1 cellular context compared by ENCODE assay signal in the genomic region with DNA sequence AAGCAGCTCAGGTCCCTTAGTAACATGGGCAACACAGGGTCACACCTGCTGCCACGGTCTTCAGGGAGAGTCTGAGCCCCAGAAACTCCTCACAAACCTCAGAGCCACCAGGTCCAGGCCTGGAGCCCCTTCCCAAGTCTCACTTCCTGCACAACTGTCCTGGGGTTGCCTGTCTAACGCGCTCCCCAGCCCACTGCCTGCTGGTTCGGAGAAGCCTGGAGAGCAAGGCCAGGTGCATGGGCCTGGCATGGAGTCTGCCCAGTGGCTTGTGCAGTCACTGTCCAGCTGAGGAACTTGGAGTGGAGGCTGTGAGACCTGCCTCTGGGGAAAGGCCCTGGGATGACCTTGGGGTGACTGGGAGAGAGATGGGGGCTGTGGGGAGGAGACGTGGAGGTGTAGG.
TF ChIP-seq lines count a peak whose summit lies in the region.

No MANE protein-coding gene starts in this region.

TF ChIP-seq in WTC11, 78 proteins besides CTCF, POLR2A, EP300 and RAD21 (continued from another document):
- TF ChIP-seq, protein P1, sequence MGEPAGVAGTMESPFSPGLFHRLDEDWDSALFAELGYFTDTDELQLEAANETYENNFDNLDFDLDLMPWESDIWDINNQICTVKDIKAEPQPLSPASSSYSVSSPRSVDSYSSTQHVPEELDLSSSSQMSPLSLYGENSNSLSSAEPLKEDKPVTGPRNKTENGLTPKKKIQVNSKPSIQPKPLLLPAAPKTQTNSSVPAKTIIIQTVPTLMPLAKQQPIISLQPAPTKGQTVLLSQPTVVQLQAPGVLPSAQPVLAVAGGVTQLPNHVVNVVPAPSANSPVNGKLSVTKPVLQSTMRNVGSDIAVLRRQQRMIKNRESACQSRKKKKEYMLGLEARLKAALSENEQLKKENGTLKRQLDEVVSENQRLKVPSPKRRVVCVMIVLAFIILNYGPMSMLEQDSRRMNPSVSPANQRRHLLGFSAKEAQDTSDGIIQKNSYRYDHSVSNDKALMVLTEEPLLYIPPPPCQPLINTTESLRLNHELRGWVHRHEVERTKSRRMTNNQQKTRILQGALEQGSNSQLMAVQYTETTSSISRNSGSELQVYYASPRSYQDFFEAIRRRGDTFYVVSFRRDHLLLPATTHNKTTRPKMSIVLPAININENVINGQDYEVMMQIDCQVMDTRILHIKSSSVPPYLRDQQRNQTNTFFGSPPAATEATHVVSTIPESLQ (CRISPR knock-in tag; IDR thresholded peaks at IDR 0.05) = no peak
- TF ChIP-seq, protein P2, sequence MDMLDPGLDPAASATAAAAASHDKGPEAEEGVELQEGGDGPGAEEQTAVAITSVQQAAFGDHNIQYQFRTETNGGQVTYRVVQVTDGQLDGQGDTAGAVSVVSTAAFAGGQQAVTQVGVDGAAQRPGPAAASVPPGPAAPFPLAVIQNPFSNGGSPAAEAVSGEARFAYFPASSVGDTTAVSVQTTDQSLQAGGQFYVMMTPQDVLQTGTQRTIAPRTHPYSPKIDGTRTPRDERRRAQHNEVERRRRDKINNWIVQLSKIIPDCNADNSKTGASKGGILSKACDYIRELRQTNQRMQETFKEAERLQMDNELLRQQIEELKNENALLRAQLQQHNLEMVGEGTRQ (CRISPR knock-in tag; IDR thresholded peaks at IDR 0.05) = no peak
TF ChIP-seq in WTC11: peak in this region for 0.
